In genomic region chr11:34356576-34356917, GRCh38 we compare ENCODE assay signal across 8 cellular contexts. TPM values are rescaled to one million over a fixed set of nuclear protein-coding genes. Genes with fewer than 3 reads are reported as not detected.
DNase-seq lines count a peak whose midpoint lies in the region; ATAC-seq and TF ChIP-seq lines count a peak whose summit lies in the region.

No MANE protein-coding gene starts in this region.

- H3K27ac ChIP-seq in OCI-LY3 (ENCODE audit: low read length) (no peak overlapping the region), colonic mucosa (peak overlapping the region; percentile 81), aorta (ENCODE audit: low read depth in 1 of 2, low read length in 2 of 2) (no peak overlapping the region)

- H3K36me3 ChIP-seq in ES-I3 (ENCODE audit: insufficient read depth, low read length), result no peaks in the 10 kb centered on the region
- H3K36me3 ChIP-seq in OCI-LY3 (replicated peaks; ENCODE audit: low read depth, low read length), result no peaks in the 10 kb centered on the region
- no peaks in the 10 kb centered on the region for H3K36me3 ChIP-seq in colonic mucosa
- H3K36me3 ChIP-seq in aorta (ENCODE audit: control insufficient read depth in 1 of 2, insufficient read depth in 2 of 2, low read length in 1 of 2), result no peaks in the 10 kb centered on the region

- H3K4me1 ChIP-seq in ES-I3 (ENCODE audit: insufficient read depth, low read length), result peaks cover 6% of the 10 kb centered on the region
- peaks cover 49% of the 10 kb centered on the region for H3K4me1 ChIP-seq in OCI-LY3 (ENCODE audit: low read length)
- H3K4me1 ChIP-seq in colonic mucosa, result peaks cover 10% of the 10 kb centered on the region
- peaks cover 32% of the 10 kb centered on the region for H3K4me1 ChIP-seq in mononuclear cell (ENCODE audit: insufficient read depth, low read length)
- H3K4me1 ChIP-seq in aorta (ENCODE audit: control insufficient read depth in 1 of 2, insufficient read depth in 2 of 2, low read length in 2 of 2), result peaks cover 0 to 3% of the 10 kb centered on the region in 2 donors

- H3K9ac ChIP-seq in ES-I3 (ENCODE audit: low read depth, low read length), result peak overlapping the region; percentile 73; the same call in 1 of the 2 replicates
- peak overlapping the region; percentile 53 for H3K9ac ChIP-seq in OCI-LY3 (ENCODE audit: low read length)
- peak overlapping the region; percentile 48 to 51 for H3K9ac ChIP-seq in colonic mucosa (ENCODE audit: low read depth in 2 of 2, low read length in 2 of 2)

- no peaks in the 10 kb centered on the region for H3K9me3 ChIP-seq in ES-I3 (ENCODE audit: control insufficient read depth, insufficient read depth, low read length)
- H3K9me3 ChIP-seq in OCI-LY3 (ENCODE audit: insufficient read depth, low read length), result no peaks in the 10 kb centered on the region
- no peaks in the 10 kb centered on the region for H3K9me3 ChIP-seq in colonic mucosa
- H3K9me3 ChIP-seq in mononuclear cell (ENCODE audit: low read depth, low read length), result no peaks in the 10 kb centered on the region
- no peaks in the 10 kb centered on the region for H3K9me3 ChIP-seq in aorta (ENCODE audit: control insufficient read depth, low read length)

- ATAC-seq in aorta (ENCODE audit: low FRiP score) (peak; percentile 2), HG02610 (IDR thresholded peaks at IDR 0.05; ENCODE audit: unreplicated experiment) (no peak)

- H3K4me3 ChIP-seq in OCI-LY3 (ENCODE audit: low read length), result peak overlapping the region; percentile 81
- peak overlapping the region; percentile 75 for H3K4me3 ChIP-seq in colonic mucosa
- peak overlapping the region; percentile 32 for H3K4me3 ChIP-seq in mononuclear cell (ENCODE audit: low read length)
- peak overlapping the region; percentile 4 to 71 for H3K4me3 ChIP-seq in aorta (ENCODE audit: low read length in 2 of 2)

- intact Hi-C loops in colonic mucosa (cut with DNase I), result no loop called here
- intact Hi-C loops in aorta (cut with DNase I), result loop anchor here (5.0 kb wide), 2 partner anchors 104 to 164 kb away; no protein-coding TSS in a partner anchor

- no peak for DNase-seq in colonic mucosa
- DNase-seq in aorta, result peak in 1 of 2 donors; percentile 70
- no peak for DNase-seq in 8988T
- DNase-seq in COLO829 (ENCODE audit: low spot score), result no peak

- H3K79me2 ChIP-seq in OCI-LY3 (ENCODE audit: low read length), result peaks cover 54% of the 10 kb centered on the region

- H2AFZ ChIP-seq in OCI-LY3 (ENCODE audit: low read depth, low read length), result no peak overlapping the region

- H3K27me3 ChIP-seq in OCI-LY3 (ENCODE audit: low read depth, low read length) (peaks cover 15% of the 10 kb centered on the region), colonic mucosa (peaks cover 9% of the 10 kb centered on the region), mononuclear cell (ENCODE audit: insufficient read depth, low read length) (peaks cover 42% of the 10 kb centered on the region), aorta (ENCODE audit: control insufficient read depth in 1 of 2, insufficient read depth in 2 of 2, low read length in 1 of 2) (no peaks in the 10 kb centered on the region)

- 1% methylated on average over 19 of the region's 19 CpGs for WGBS in aorta, 2 donors

- H3K4me2 ChIP-seq in OCI-LY3 (ENCODE audit: low read length), result peak overlapping the region; percentile 78

- H4K20me1 ChIP-seq in OCI-LY3 (ENCODE audit: insufficient read depth, low read length), result peaks cover 38% of the 10 kb centered on the region

- TF ChIP-seq CTCF in OCI-LY3 (IDR thresholded peaks at IDR 0.05; ENCODE audit: low read depth, low read length), result no peak
- TF ChIP-seq CTCF in colonic mucosa (IDR thresholded peaks at IDR 0.05), result no peak

RNA-seq across cellular contexts. Expression of gene ABTB2, which starts 1.3 kb away (rescaled TPM):
- 10 to 100 TPM in 1 of 2 donors, 1 to 10 TPM in 1; 5.8 to 11.1 TPM for total RNA-seq in colonic mucosa
- total RNA-seq in mononuclear cell, result 2.3 TPM
- total RNA-seq in aorta, result 10 to 100 TPM; 10.5 to 11.4 TPM
- 1 to 10 TPM; 2.9 to 3.3 TPM for polyA plus RNA-seq in aorta
